ENCODE assay signal across 13 cellular contexts in the genomic region with DNA sequence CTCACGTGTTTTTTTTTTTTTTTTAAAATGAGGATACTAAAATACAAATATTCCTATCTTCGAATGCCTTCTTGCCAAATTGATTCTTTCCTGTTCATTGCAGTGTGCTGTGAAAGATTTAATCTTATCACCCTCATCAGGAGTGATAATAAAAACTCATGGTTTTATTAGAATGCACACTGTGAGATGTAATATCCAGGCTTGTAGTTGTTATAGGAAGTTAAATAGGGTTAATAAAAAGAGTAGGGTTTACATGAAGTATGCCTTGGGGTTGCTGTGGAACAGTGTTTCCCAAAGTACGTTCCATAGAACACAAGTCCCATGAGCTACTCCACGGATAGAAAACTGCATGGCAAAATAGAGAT.
DNase-seq lines count a peak whose midpoint lies in the region; ATAC-seq and TF ChIP-seq lines count a peak whose summit lies in the region.
"Had no signal": no experiment of that assay in that cellular context is flagged by ENCODE, and none has a peak within 500 bp of the region (broad histone marks: within the 10 kb centered on the region; RNA-seq: fewer than 3 reads in every experiment).

No MANE protein-coding gene starts in this region.

- H3K4me1 Mint-ChIP-seq in osteocyte (ENCODE audit: unreplicated experiment) (peaks cover 47% of the 10 kb centered on the region), natural killer cell (peaks cover 9 to 11% of the 10 kb centered on the region in 2 donors)

- H3K9me3 Mint-ChIP-seq in osteocyte (ENCODE audit: unreplicated experiment) (peaks cover 6% of the 10 kb centered on the region), natural killer cell (no peaks in the 10 kb centered on the region)

- intact Hi-C loops in natural killer cell (cut with micrococcal nuclease) (no loop called here), posterior vena cava (cut with DNase I) (no loop called here)

- H3K9me2 ChIP-seq in GM23248 (ENCODE audit: insufficient read depth) = no peaks in the 10 kb centered on the region

- no peak overlapping the region for H2AFZ ChIP-seq in GM23248

- peak overlapping the region; percentile 15 for H3K27ac ChIP-seq in GM23248
- peak overlapping the region; percentile 100 for H3K27ac ChIP-seq in RWPE2 (ENCODE audit: poor library complexity, severe bottlenecking)
- H3K27ac ChIP-seq in foreskin keratinocyte = peak overlapping the region; percentile 94

- H3K36me3 Mint-ChIP-seq in osteocyte (ENCODE audit: unreplicated experiment) = no peaks in the 10 kb centered on the region
- no peaks in the 10 kb centered on the region for H3K36me3 Mint-ChIP-seq in natural killer cell
- H3K36me3 Mint-ChIP-seq: CD4-positive, alpha-beta memory T cell had no signal

- H3K4me2 ChIP-seq in GM23248 (ENCODE audit: unreplicated experiment) = peak overlapping the region; percentile 39

- POLR2A ChIA-PET in GM10248 (lab: Yijun Ruan, JAX) = no interaction called here

- peak overlapping the region; percentile 70 for H3K27ac Mint-ChIP-seq in osteocyte (ENCODE audit: unreplicated experiment)
- H3K27ac Mint-ChIP-seq in natural killer cell = no peak overlapping the region
- H3K27ac Mint-ChIP-seq: B cell had no signal

- H3K27me3 ChIP-seq in GM23248 (replicated peaks; ENCODE audit: insufficient read depth) = no peaks in the 10 kb centered on the region
- no peaks in the 10 kb centered on the region for H3K27me3 ChIP-seq in RWPE2 (ENCODE audit: insufficient read depth, poor library complexity, severe bottlenecking)
- H3K27me3 ChIP-seq in foreskin keratinocyte = no peaks in the 10 kb centered on the region

- in situ Hi-C loops in GM23248 (cut with MboI) = no loop called here

- no peak for DNase-seq in GM23248
- no peak for DNase-seq in RWPE2 (ENCODE audit: low spot score)
- no peak for DNase-seq in foreskin keratinocyte
- no peak for DNase-seq in osteocyte (ENCODE audit: extremely low spot score, unreplicated experiment)
- no peak for DNase-seq in natural killer cell
- DNase-seq in posterior vena cava (ENCODE audit: low spot score) = no peak
- DNase-seq in GM10248 (ENCODE audit: extremely low spot score) = no peak
- DNase-seq: CD4-positive, alpha-beta memory T cell; Karpas-422; NCI-H1930; NCI-H2171 treated with DMSO at 0.1 percent for 48 hours; NCI-H510A had no signal

- H3K36me3 ChIP-seq in GM23248 (ENCODE audit: low read depth) (no peaks in the 10 kb centered on the region), RWPE2 (ENCODE audit: low read depth) (no peaks in the 10 kb centered on the region)

- WGBS in GM23248 (ENCODE audit: low coverage in 1 of 2, low lambda C conversion rate in 2 of 2, missing lambda C conversion rate in 2 of 2), 2 experiments = 70 to 75% methylated on average over 4 of the region's 4 CpGs

- H3K4me1 ChIP-seq in GM23248 (ENCODE audit: insufficient read depth) (peaks cover 53% of the 10 kb centered on the region), RWPE2 (ENCODE audit: insufficient read depth, poor library complexity, severe bottlenecking) (peaks cover 64% of the 10 kb centered on the region), foreskin keratinocyte (peaks cover 57% of the 10 kb centered on the region)

- no peaks in the 10 kb centered on the region for H4K20me1 ChIP-seq in GM23248 (ENCODE audit: insufficient read depth)

- no peak overlapping the region for H3K9ac ChIP-seq in GM23248

- no peak for ATAC-seq in RWPE2 (ENCODE audit: low read depth)
- ATAC-seq in foreskin keratinocyte = no peak
- ATAC-seq in natural killer cell = no peak

- H3K27me3 Mint-ChIP-seq in osteocyte (ENCODE audit: unreplicated experiment) (no peaks in the 10 kb centered on the region), natural killer cell (ENCODE audit: low read depth in 2 of 2) (no peaks in the 10 kb centered on the region)
- H3K27me3 Mint-ChIP-seq: CD4-positive, alpha-beta memory T cell had no signal

- TF ChIP-seq CTCF in RWPE2 (IDR thresholded peaks at IDR 0.05; ENCODE audit: poor library complexity, severe bottlenecking) (no peak), foreskin keratinocyte (conservative IDR thresholded peaks at IDR 0.05) (no peak), osteocyte (IDR thresholded peaks at IDR 0.05) (no peak), natural killer cell (IDR thresholded peaks at IDR 0.05) (no peak), GM10248 (IDR thresholded peaks at IDR 0.05; ENCODE audit: control extremely low read depth, extremely low read depth, low read depth, missing control alignments) (no peak)

- no peaks in the 10 kb centered on the region for H3K79me2 ChIP-seq in GM23248 (ENCODE audit: insufficient read depth)

- H3K9me3 ChIP-seq in GM23248 (ENCODE audit: low read depth) = no peaks in the 10 kb centered on the region
- peaks cover 4% of the 10 kb centered on the region for H3K9me3 ChIP-seq in RWPE2 (ENCODE audit: severe bottlenecking)

- H3F3A ChIP-seq in GM23248 (ENCODE audit: insufficient read depth) = peaks cover 30% of the 10 kb centered on the region

- CTCF ChIA-PET in GM10248 (lab: Yijun Ruan, JAX) = no interaction called here

- H3K4me3 Mint-ChIP-seq in osteocyte (ENCODE audit: unreplicated experiment) (no peak overlapping the region), natural killer cell (no peak overlapping the region)
- H3K4me3 Mint-ChIP-seq: B cell; CD4-positive, alpha-beta memory T cell had no signal

- H3K4me3 ChIP-seq in GM23248 = no peak overlapping the region
- no peak overlapping the region for H3K4me3 ChIP-seq in RWPE2 (ENCODE audit: severe bottlenecking)

Comparison
In these comparisons a context has a peak if more than half of its experiments do, and no peak if none do; other contexts are left out.
1. H3K27ac ChIP-seq: peak in every context shown above with its lines; median percentile 100 in RWPE2; 94 in foreskin keratinocyte; 15 in GM23248.